In the genomic region with DNA sequence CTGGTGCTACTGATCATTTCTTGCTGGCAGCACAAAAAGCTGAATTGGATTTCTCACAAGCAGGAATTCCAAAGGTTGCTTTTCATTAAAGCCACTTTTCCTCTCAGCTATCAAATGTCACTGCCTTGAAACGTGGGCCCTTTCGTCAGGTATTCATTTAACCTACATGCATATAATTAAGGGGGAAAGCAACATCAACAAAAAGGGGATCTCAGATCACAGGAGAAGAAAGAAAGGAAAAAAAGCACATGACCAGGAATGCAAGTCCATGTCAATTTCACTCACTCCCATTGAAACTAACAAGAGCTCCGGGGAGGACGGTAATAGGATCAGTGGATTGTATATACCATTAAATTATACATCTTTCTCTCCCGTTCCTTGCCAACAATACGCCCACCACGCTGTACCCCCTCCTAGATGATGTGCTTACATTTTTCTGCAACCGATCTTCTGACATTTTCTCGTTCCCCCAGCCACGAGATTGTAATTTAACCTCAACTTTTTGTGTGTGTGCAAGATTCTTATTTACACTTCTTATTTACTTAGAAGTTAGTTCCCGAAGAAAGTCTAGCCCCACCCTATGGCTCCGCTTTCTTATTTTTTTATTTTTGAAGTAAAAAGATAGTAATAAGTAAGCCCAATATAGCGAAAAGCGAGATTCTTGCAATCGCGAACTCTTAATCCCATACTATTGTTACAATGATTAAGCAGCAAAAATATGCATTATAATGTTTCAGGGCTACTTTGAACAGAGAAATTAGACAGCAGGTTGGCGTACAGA, we compare ENCODE assay signal across 1 cellular context.
A peak's percentile ranks its signal among the peaks of the same experiment; 100 is the strongest.
TF ChIP-seq lines count a peak whose summit lies in the region.

No MANE protein-coding gene starts in this region.

TF ChIP-seq in HEK293, 187 proteins besides CTCF, POLR2A, EP300 and RAD21 (continued from another document):
- TF ChIP-seq ZNF366 (tag by site-specific recombination; conservative IDR thresholded peaks at IDR 0.05) (peak; percentile 63), ZNF600 (tag by site-specific recombination; IDR thresholded peaks at IDR 0.05) (peak; percentile 42; the same call in 1 of the 2 replicates), MZF1 (tag by site-specific recombination; IDR thresholded peaks at IDR 0.05; ENCODE audit: borderline replicate concordance) (peak; percentile 95), ZBTB20 (tag by site-specific recombination; IDR thresholded peaks at IDR 0.05) (peak; percentile 73), ZNF501 (tag by site-specific recombination; IDR thresholded peaks at IDR 0.05) (0 out of 2 replicates have a peak, but pooled peaks have one; percentile 36), IKZF3 (tag by site-specific recombination; IDR thresholded peaks at IDR 0.05) (peak; percentile 46), ZNF768 (tag by site-specific recombination; IDR thresholded peaks at IDR 0.05) (no peak), FEZF1 (tag by site-specific recombination; IDR thresholded peaks at IDR 0.05) (peak; percentile 73)
- TF ChIP-seq, protein P1, sequence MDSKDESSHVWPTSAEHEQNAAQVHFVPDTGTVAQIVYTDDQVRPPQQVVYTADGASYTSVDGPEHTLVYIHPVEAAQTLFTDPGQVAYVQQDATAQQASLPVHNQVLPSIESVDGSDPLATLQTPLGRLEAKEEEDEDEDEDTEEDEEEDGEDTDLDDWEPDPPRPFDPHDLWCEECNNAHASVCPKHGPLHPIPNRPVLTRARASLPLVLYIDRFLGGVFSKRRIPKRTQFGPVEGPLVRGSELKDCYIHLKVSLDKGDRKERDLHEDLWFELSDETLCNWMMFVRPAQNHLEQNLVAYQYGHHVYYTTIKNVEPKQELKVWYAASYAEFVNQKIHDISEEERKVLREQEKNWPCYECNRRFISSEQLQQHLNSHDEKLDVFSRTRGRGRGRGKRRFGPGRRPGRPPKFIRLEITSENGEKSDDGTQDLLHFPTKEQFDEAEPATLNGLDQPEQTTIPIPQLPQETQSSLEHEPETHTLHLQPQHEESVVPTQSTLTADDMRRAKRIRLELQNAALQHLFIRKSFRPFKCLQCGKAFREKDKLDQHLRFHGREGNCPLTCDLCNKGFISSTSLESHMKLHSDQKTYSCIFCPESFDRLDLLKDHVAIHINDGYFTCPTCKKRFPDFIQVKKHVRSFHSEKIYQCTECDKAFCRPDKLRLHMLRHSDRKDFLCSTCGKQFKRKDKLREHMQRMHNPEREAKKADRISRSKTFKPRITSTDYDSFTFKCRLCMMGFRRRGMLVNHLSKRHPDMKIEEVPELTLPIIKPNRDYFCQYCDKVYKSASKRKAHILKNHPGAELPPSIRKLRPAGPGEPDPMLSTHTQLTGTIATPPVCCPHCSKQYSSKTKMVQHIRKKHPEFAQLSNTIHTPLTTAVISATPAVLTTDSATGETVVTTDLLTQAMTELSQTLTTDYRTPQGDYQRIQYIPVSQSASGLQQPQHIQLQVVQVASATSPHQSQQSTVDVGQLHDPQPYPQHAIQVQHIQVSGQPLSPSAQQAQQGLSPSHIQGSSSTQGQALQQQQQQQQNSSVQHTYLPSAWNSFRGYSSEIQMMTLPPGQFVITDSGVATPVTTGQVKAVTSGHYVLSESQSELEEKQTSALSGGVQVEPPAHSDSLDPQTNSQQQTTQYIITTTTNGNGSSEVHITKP (tag by site-specific recombination; IDR thresholded peaks at IDR 0.05) = 0 out of 2 replicates have a peak, but pooled peaks have one; percentile 43
- TF ChIP-seq, protein P2, sequence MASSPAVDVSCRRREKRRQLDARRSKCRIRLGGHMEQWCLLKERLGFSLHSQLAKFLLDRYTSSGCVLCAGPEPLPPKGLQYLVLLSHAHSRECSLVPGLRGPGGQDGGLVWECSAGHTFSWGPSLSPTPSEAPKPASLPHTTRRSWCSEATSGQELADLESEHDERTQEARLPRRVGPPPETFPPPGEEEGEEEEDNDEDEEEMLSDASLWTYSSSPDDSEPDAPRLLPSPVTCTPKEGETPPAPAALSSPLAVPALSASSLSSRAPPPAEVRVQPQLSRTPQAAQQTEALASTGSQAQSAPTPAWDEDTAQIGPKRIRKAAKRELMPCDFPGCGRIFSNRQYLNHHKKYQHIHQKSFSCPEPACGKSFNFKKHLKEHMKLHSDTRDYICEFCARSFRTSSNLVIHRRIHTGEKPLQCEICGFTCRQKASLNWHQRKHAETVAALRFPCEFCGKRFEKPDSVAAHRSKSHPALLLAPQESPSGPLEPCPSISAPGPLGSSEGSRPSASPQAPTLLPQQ (tag by site-specific recombination; IDR thresholded peaks at IDR 0.05) = peak; percentile 54; the same call in 1 of the 2 replicates
- TF ChIP-seq, protein P3, sequence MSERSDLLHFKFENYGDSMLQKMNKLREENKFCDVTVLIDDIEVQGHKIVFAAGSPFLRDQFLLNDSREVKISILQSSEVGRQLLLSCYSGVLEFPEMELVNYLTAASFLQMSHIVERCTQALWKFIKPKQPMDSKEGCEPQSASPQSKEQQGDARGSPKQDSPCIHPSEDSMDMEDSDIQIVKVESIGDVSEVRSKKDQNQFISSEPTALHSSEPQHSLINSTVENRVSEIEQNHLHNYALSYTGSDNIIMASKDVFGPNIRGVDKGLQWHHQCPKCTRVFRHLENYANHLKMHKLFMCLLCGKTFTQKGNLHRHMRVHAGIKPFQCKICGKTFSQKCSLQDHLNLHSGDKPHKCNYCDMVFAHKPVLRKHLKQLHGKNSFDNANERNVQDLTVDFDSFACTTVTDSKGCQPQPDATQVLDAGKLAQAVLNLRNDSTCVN (tag by site-specific recombination; optimal IDR thresholded peaks at IDR 0.05) = no peak
